Comparison of ENCODE assay signal across 9 cellular contexts in the genomic region with DNA sequence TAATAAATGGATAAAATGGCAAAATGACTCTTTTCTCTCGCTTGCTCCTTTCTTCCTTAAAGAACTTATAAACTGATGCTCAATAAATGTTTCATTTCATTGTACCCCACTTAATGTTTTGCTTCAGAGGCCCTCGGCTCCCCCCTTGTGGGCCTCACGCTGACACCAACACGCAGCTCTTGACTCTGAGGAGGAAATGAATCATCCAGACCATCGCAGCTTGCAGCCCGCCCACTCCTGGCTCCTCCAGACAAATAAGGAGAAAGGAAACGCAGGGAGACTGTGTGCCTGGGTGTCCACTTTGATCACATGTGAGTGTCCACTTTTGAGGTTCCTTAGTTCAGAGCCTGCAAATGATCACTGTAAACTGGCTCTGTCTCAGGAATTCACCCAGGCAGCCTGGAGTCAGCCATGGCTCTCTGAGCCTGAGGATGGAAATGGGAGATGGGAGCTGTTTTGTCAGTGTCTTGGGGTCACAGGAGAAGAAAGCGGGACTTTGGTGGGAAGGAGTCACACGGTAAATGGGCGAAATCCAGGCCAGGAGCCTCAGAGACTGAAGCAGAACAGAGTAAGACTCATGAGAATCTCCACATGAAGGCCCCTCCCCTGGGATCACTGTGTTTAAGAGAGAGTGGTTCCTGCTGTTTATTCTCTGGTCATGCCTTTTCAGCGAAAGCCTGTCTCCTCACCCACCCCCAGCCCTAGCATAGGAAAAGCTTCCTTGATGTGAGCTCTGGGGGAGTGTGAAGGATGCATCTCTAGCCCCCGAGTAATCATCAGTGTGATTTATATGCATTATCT.
DNase-seq lines count a peak whose midpoint lies in the region; ATAC-seq, FAIRE-seq and TF ChIP-seq lines count a peak whose summit lies in the region.
"Had no signal": no experiment of that assay in that cellular context is flagged by ENCODE, and none has a peak within 500 bp of the region (broad histone marks: within the 10 kb centered on the region; RNA-seq: fewer than 3 reads in every experiment).

No MANE protein-coding gene starts in this region.

- H3K36me3 ChIP-seq in gastroesophageal sphincter (peaks cover 0 to 79% of the 10 kb centered on the region in 2 donors), pancreas (peaks cover 0 to 37% (median 10%) of the 10 kb centered on the region in 3 donors), upper lobe of left lung (peaks cover 0 to 72% (median 26%) of the 10 kb centered on the region in 4 donors)

- TF ChIP-seq EP300 in gastroesophageal sphincter (IDR thresholded peaks at IDR 0.05) (no peak), upper lobe of left lung (IDR thresholded peaks at IDR 0.05) (peak in 1 of 4 donors; percentile 30)

- no peaks in the 10 kb centered on the region for H3K9me3 ChIP-seq in gastroesophageal sphincter
- no peaks in the 10 kb centered on the region for H3K9me3 ChIP-seq in pancreas
- no peaks in the 10 kb centered on the region for H3K9me3 ChIP-seq in upper lobe of left lung

- H3K4me1 ChIP-seq in gastroesophageal sphincter, result peaks cover 8 to 81% (median 12%) of the 10 kb centered on the region in 3 donors
- no peaks in the 10 kb centered on the region for H3K4me1 ChIP-seq in pancreas
- H3K4me1 ChIP-seq in upper lobe of left lung, result peaks cover 4 to 14% (median 13%) of the 10 kb centered on the region in 4 donors

- peak overlapping the region; percentile 70 to 84 (median 78) for H3K27ac ChIP-seq in gastroesophageal sphincter
- peak overlapping the region in 2 of 4 donors; percentile 8 to 40 for H3K27ac ChIP-seq in pancreas
- H3K27ac ChIP-seq in upper lobe of left lung, result peak overlapping the region in 3 of 4 donors; percentile 53 to 70 (median 59)

- ATAC-seq in GM18505 (IDR thresholded peaks at IDR 0.05; ENCODE audit: unreplicated experiment), result peak; percentile 94
- ATAC-seq in HG02623 (IDR thresholded peaks at IDR 0.05; ENCODE audit: unreplicated experiment), result peak; percentile 91
- peak; percentile 94 for ATAC-seq in gastroesophageal sphincter
- peak in 3 of 4 donors; percentile 78 to 88 (median 87) for ATAC-seq in pancreas
- peak; percentile 71 to 90 for ATAC-seq in upper lobe of left lung (ENCODE audit: low FRiP score in 2 of 2)

- TF ChIP-seq POLR2A in GM18505 (IDR thresholded peaks at IDR 0.05; ENCODE audit: borderline replicate concordance, extremely low read depth, insufficient read depth, insufficient read length) (no peak), gastroesophageal sphincter (IDR thresholded peaks at IDR 0.05) (no peak), upper lobe of left lung (IDR thresholded peaks at IDR 0.05) (no peak)

- DNase-seq in NCI-H460 (ENCODE audit: extremely low read depth, low read depth) (peak; percentile 60), pancreas (peak in 4 of 6 donors; percentile 20 to 46 (median 31)), upper lobe of left lung (peak in 1 of 2 donors; percentile 79), GF-D8 (lab: John Stamatoyannopoulos, UW) (no peak)
- peak; percentile 6 for DNase-seq in activated T-helper 9 cell treated with anti-CD3 and anti-CD28 coated beads, Interleukin-2, amount 50 U/mL, for 16 hours (ENCODE audit: low read depth)

- no peaks in the 10 kb centered on the region for H3K27me3 ChIP-seq in gastroesophageal sphincter
- H3K27me3 ChIP-seq in pancreas, result no peaks in the 10 kb centered on the region
- H3K27me3 ChIP-seq in upper lobe of left lung, result no peaks in the 10 kb centered on the region

- WGBS in gastroesophageal sphincter (ENCODE audit: low coverage in 1 of 2), 2 donors, result 13 to 16% methylated on average over 4 to 10 of the region's 12 CpGs
- 77 to 84% methylated on average over 12 of the region's 12 CpGs for WGBS in pancreas, 2 donors
- 38 to 46% methylated on average over 11 of the region's 12 CpGs for WGBS in upper lobe of left lung, 2 donors

- no peak for FAIRE-seq in pancreas (lab: Jason Lieb, UNC)
- FAIRE-seq: colon had no signal

- H3K4me3 ChIP-seq in gastroesophageal sphincter (no peak overlapping the region), pancreas (no peak overlapping the region), upper lobe of left lung (no peak overlapping the region)

- intact Hi-C loops in pancreas (cut with DNase I), result no loop called here

- TF ChIP-seq CTCF in gastroesophageal sphincter (IDR thresholded peaks at IDR 0.05) (peak in 3 of 4 experiments; percentile 26 to 49 (median 47)), pancreas (IDR thresholded peaks at IDR 0.05) (no peak), upper lobe of left lung (IDR thresholded peaks at IDR 0.05) (peak in 2 of 6 experiments; percentile 26 to 37)

Comparison
In these comparisons a context has a peak if more than half of its experiments do, and no peak if none do; other contexts are left out.
1. CTCF ChIP-seq: peak in gastroesophageal sphincter (3 of 4); none in pancreas (0 of 4).
2. Peak in every context shown above with its lines, with median percentiles within 50 percentile points of each other: ATAC-seq.